ENCODE assay signal across 1 cellular context in the genomic region with DNA sequence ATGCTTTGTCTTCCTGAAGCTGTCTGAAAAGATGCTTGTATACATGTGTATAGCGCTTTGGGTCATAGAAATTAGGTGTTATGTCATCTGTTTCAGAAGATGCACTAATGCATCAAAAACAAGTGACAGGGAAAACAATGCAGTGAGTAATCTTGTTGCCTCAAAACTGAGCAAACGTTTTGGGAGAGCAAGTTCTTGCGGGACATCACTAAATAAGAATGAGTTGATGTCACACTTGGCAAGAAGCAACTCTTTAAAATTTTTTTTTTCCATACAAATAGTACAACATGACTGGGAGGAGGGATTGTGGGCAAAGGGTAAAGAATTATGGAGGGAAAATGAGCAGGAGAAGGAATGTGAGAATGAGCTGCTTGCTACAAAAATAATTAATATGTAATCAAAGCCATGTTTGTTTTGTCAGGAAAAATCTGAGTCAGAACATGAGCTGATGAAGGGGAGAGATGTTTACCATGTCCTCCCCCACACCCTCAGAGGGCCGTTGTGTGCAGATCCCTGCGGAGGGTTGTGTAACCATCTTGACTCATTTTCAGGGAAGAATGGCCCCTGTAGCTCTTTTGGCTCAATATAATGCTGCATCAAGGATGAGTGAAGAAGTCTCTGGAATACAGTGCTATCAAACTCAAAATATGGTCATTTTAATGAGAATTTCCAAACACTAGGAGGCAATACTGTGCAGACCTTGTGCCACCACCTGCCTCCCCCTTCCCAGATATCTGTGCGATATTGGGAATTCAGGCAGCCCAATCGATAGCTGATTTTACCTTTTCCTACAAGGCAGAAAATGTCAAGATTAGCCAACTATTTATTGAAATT.
TF ChIP-seq lines count a peak whose summit lies in the region.

No MANE protein-coding gene starts in this region.

TF ChIP-seq in IMR-90, 13 proteins besides CTCF, POLR2A, EP300 and RAD21:
- peak; percentile 50 for TF ChIP-seq BHLHE40 (IDR thresholded peaks at IDR 0.05; ENCODE audit: low read depth, low read length)
- peak; percentile 99 for TF ChIP-seq CEBPB (IDR thresholded peaks at IDR 0.05; ENCODE audit: low read depth, low read length)
- peak; percentile 94 for TF ChIP-seq FOS (IDR thresholded peaks at IDR 0.05; ENCODE audit: low read depth, low read length)
- TF ChIP-seq RCOR1 (IDR thresholded peaks at IDR 0.05; ENCODE audit: insufficient replicate concordance, low read length): peak; percentile 22
- no peak for TF ChIP-seq MXI1 (IDR thresholded peaks at IDR 0.05; ENCODE audit: borderline replicate concordance, low read depth, low read length)
